Comparison of ENCODE assay signal across 8 cellular contexts in genomic region chr9:33159760-33160127, GRCh38. TPM values are rescaled to one million over a fixed set of nuclear protein-coding genes. Genes with fewer than 3 reads are reported as not detected.
A peak's percentile ranks its signal among the peaks of the same experiment; 100 is the strongest.
DNase-seq lines count a peak whose midpoint lies in the region; ATAC-seq and TF ChIP-seq lines count a peak whose summit lies in the region.

No MANE protein-coding gene starts in this region.

- H3K4me1 ChIP-seq in upper lobe of right lung: peaks cover 98% of the 10 kb centered on the region

- H3K36me3 Mint-ChIP-seq in endothelial cell (ENCODE audit: low read depth, unreplicated experiment): peaks cover 11% of the 10 kb centered on the region
- no peaks in the 10 kb centered on the region for H3K36me3 Mint-ChIP-seq in neural crest cell (ENCODE audit: low read depth)

- H3K27me3 ChIP-seq in upper lobe of right lung: no peaks in the 10 kb centered on the region

- H3K4me3 Mint-ChIP-seq in endothelial cell (ENCODE audit: unreplicated experiment) (peak overlapping the region; percentile 39), neural crest cell (peak overlapping the region; percentile 35)

- H3K27ac ChIP-seq in upper lobe of right lung: peak overlapping the region; percentile 97

- intact Hi-C loops in upper lobe of right lung (cut with DNase I): no loop called here

- peak overlapping the region; percentile 96 for H3K27ac Mint-ChIP-seq in endothelial cell (ENCODE audit: unreplicated experiment)
- H3K27ac Mint-ChIP-seq in neural crest cell (ENCODE audit: unreplicated experiment): peak overlapping the region; percentile 82

- DNase-seq in A172 (ENCODE audit: low spot score) (peak; percentile 35), LHCN-M2 (ENCODE audit: low read depth) (peak; percentile 69), endothelial cell (ENCODE audit: low spot score) (no peak), neural crest cell (ENCODE audit: low read depth, low spot score) (no peak), upper lobe of right lung (peak; percentile 74), epidermal melanocyte (ENCODE audit: insufficient read length, low spot score) (no peak)
- peak; percentile 44 to 49 for DNase-seq in activated CD4-positive, alpha-beta T cell treated with anti-CD3 and anti-CD28 coated beads, Interleukin-2, amount 50 U/mL, for 4 hours

- ATAC-seq in GM19328 (IDR thresholded peaks at IDR 0.05; ENCODE audit: unreplicated experiment) (peak; percentile 26), upper lobe of right lung (peak; percentile 46)

- no peaks in the 10 kb centered on the region for H3K36me3 ChIP-seq in upper lobe of right lung

- peak overlapping the region; percentile 5 for H3K4me3 ChIP-seq in upper lobe of right lung

- no peaks in the 10 kb centered on the region for H3K9me3 ChIP-seq in upper lobe of right lung

- peaks cover 11% of the 10 kb centered on the region for H3K27me3 Mint-ChIP-seq in endothelial cell (ENCODE audit: unreplicated experiment)
- no peaks in the 10 kb centered on the region for H3K27me3 Mint-ChIP-seq in neural crest cell (ENCODE audit: low read depth)

- no peak for TF ChIP-seq CTCF in endothelial cell (IDR thresholded peaks at IDR 0.05; ENCODE audit: unreplicated experiment)
- no peak for TF ChIP-seq CTCF in neural crest cell (conservative IDR thresholded peaks at IDR 0.05)
- no peak for TF ChIP-seq CTCF in upper lobe of right lung (IDR thresholded peaks at IDR 0.05)

- H3K4me1 Mint-ChIP-seq in endothelial cell (ENCODE audit: unreplicated experiment) (peaks cover 74% of the 10 kb centered on the region), neural crest cell (peaks cover 67% of the 10 kb centered on the region)

- H3K9me3 Mint-ChIP-seq in endothelial cell (ENCODE audit: unreplicated experiment): no peaks in the 10 kb centered on the region
- no peaks in the 10 kb centered on the region for H3K9me3 Mint-ChIP-seq in neural crest cell

RNA-seq across cellular contexts. Expression of gene B4GALT1, which starts 7.4 kb away (rescaled TPM):
- 15.2 and 19.8 TPM in 2 replicates for total RNA-seq in A172 (2014; rRNA removed; shearing (Covaris generic))
- 28.8 and 34.8 TPM in 2 replicates for total RNA-seq in LHCN-M2 (2014; rRNA removed)
- 52.7 TPM for polyA plus RNA-seq in LHCN-M2 (2012)
- 86.7 TPM for total RNA-seq in endothelial cell (ENCODE audit: unreplicated experiment)
- 17.8 and 17.9 TPM in 2 replicates for total RNA-seq in neural crest cell
- 80.1 TPM for total RNA-seq in upper lobe of right lung

Comparison
In these comparisons a context has a peak if more than half of its experiments do, and no peak if none do; other contexts are left out.
1. DNase-seq: peak in A172 (single experiment), LHCN-M2 (single experiment), activated CD4-positive, alpha-beta T cell treated with anti-CD3 and anti-CD28 coated beads, Interleukin-2, amount 50 U/mL, for 4 hours (2 of 2) and upper lobe of right lung (single experiment); none in endothelial cell (single experiment), neural crest cell (single experiment) and epidermal melanocyte (single experiment).